ENCODE assay signal across 18 cellular contexts in genomic region chr17:66950325-66950724, GRCh38. TPM values are rescaled to one million over a fixed set of nuclear protein-coding genes. Genes with fewer than 3 reads are reported as not detected.
"Had no signal": no experiment of that assay in that cellular context is flagged by ENCODE, and none has a peak within 500 bp of the region (broad histone marks: within the 10 kb centered on the region; RNA-seq: fewer than 3 reads in every experiment).

No MANE protein-coding gene starts in this region.

- ATAC-seq: activated CD4-positive, CD25-positive, alpha-beta regulatory T cell treated with anti-CD3 and anti-CD28 coated beads, Interleukin-2, amount 50 U/mL, for 24 hours; psoas muscle; right lobe of liver had no signal

- H3K9me3 Mint-ChIP-seq: activated naive CD8-positive, alpha-beta T cell treated with anti-CD3 and anti-CD28 coated beads, Interleukin-2, amount 10 ng/mL, durations not matched to agents 7 days and 5 days had no signal

- H3K9me3 ChIP-seq: esophagus squamous epithelium, psoas muscle, right lobe of liver, stomach, testis had no signal

- H3K36me3 ChIP-seq: brain microvascular endothelial cell, esophagus squamous epithelium, right lobe of liver, stomach had no signal

- H3K4me3 ChIP-seq: esophagus squamous epithelium, psoas muscle, right lobe of liver, stomach, testis had no signal

- H3K4me1 Mint-ChIP-seq: activated naive CD8-positive, alpha-beta T cell treated with anti-CD3 and anti-CD28 coated beads, Interleukin-2, amount 10 ng/mL, durations not matched to agents 7 days and 5 days had no signal

- DNase-seq: activated CD4-positive, alpha-beta T cell treated with anti-CD3 and anti-CD28 coated beads, Interleukin-2, amount 50 U/mL, for 1 hour; activated naive CD4-positive, alpha-beta T cell; activated naive CD8-positive, alpha-beta T cell treated with anti-CD3 and anti-CD28 coated beads, Interleukin-2, amount 10 ng/mL, durations not matched to agents 7 days and 5 days; brain microvascular endothelial cell; cerebellar nuclear complex; effector CD8-positive, alpha-beta T cell; esophagus squamous epithelium; kidney glomerular epithelial cell; psoas muscle; stomach; T-helper 9 cell; testis had no signal

- H3K27ac Mint-ChIP-seq: activated naive CD8-positive, alpha-beta T cell treated with anti-CD3 and anti-CD28 coated beads, Interleukin-2, amount 10 ng/mL, durations not matched to agents 7 days and 5 days had no signal

- H3K4me1 ChIP-seq: right lobe of liver, testis had no signal

- H3K27ac ChIP-seq: brain microvascular endothelial cell, esophagus squamous epithelium, psoas muscle, right lobe of liver, testis had no signal

- H3K4me3 Mint-ChIP-seq: activated naive CD8-positive, alpha-beta T cell treated with anti-CD3 and anti-CD28 coated beads, Interleukin-2, amount 10 ng/mL, durations not matched to agents 7 days and 5 days had no signal

- H3K27me3 ChIP-seq: right lobe of liver, testis had no signal

- FAIRE-seq: endothelial cell of umbilical vein had no signal

- H3K36me3 Mint-ChIP-seq: activated naive CD8-positive, alpha-beta T cell treated with anti-CD3 and anti-CD28 coated beads, Interleukin-2, amount 10 ng/mL, durations not matched to agents 7 days and 5 days had no signal

RNA-seq across cellular contexts. Expression of gene CACNG4, which starts 14.2 kb away (rescaled TPM):
- total RNA-seq: activated CD8-positive, alpha-beta memory T cell treated with anti-CD3 and anti-CD28 coated beads for 36 hours; activated naive CD8-positive, alpha-beta T cell treated with anti-CD3 and anti-CD28 coated beads, Interleukin-2, amount 10 ng/mL, durations not matched to agents 7 days and 5 days; endothelial cell of umbilical vein; fibroblast of villous mesenchyme; glomerular endothelial cell; psoas muscle; right lobe of liver had no signal
- polyA plus RNA-seq: endothelial cell of umbilical vein had no signal
